ENCODE assay signal across 8 cellular contexts in the genomic region with DNA sequence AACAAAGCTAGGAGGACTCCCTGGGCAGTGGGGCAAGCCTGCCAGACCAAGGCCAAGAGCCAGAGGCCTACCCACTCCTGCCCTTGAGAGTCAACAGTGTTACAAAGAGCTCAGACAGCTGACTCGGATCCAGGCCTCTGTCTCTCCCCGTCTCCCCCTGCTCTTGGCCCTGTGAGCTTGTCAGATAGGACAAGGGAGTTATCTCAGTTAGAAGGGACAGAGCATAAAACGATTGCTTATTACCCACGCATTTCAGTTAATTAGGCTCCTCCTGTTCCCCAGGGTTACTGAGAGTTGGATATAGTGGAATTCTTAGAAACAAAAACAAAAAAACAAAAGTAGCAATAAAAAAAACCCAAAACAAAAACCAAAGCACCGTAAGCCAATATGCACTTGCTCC. TPM values are rescaled to one million over a fixed set of nuclear protein-coding genes. Genes with fewer than 3 reads are reported as not detected.
DNase-seq lines count a peak whose midpoint lies in the region; ATAC-seq and TF ChIP-seq lines count a peak whose summit lies in the region.

No MANE protein-coding gene starts in this region.

- CTCF ChIA-PET in CD8-positive, alpha-beta T cell (lab: Charles Lee), result interaction anchor here (0.7 to 2.3 kb wide), 7 partner anchors 20 to 166 kb away, joined by 3 to 9 read pairs (median 3); no protein-coding TSS in a partner anchor
- CTCF ChIA-PET in Panc1 (lab: Charles Lee), result interaction anchor here (1.0 kb wide), 1 partner anchor 20 kb away, joined by 4 read pairs; no protein-coding TSS in a partner anchor

- TF ChIP-seq EP300 in esophagus muscularis mucosa (IDR thresholded peaks at IDR 0.05), result no peak

- peaks cover 28% of the 10 kb centered on the region for H3K36me3 Mint-ChIP-seq in CD8-positive, alpha-beta T cell

- H3K27me3 Mint-ChIP-seq in CD8-positive, alpha-beta T cell (ENCODE audit: low read depth), result no peaks in the 10 kb centered on the region

- no peak for DNase-seq in CD8-positive, alpha-beta T cell
- DNase-seq in Panc1 (ENCODE audit: low read depth, low spot score) (no peak), esophagus muscularis mucosa (ENCODE audit: extremely low spot score) (no peak), nucleus accumbens (lab: John Stamatoyannopoulos, UW) (peak in 42 of 56 donors; percentile 8 to 73 (median 42)), DMS79 treated with DMSO at 0.1 percent for 48 hours (lab: John Stamatoyannopoulos, UW) (no peak), amniotic stem cell (lab: John Stamatoyannopoulos, UW) (no peak)

- no peak for TF ChIP-seq POLR2A in esophagus muscularis mucosa (IDR thresholded peaks at IDR 0.05; ENCODE audit: low read depth)

- H3K4me3 Mint-ChIP-seq in CD8-positive, alpha-beta T cell, result peak overlapping the region; percentile 91

- POLR2A ChIA-PET in CD8-positive, alpha-beta T cell (lab: Charles Lee), result interaction anchor here (0.7 to 2.3 kb wide), 6 partner anchors 15 to 132 kb away, joined by 3 to 8 read pairs (median 4); a partner anchor contains a TSS
- POLR2A ChIA-PET in Panc1 (lab: Charles Lee), result no interaction called here

- H3K4me1 Mint-ChIP-seq in CD8-positive, alpha-beta T cell (ENCODE audit: low read depth), result peaks cover 68% of the 10 kb centered on the region

- no peak for ATAC-seq in CD8-positive, alpha-beta T cell
- ATAC-seq in Panc1 (no peak), GM18517 (IDR thresholded peaks at IDR 0.05; ENCODE audit: unreplicated experiment) (no peak), HG03520 (IDR thresholded peaks at IDR 0.05; ENCODE audit: unreplicated experiment) (no peak)

- H3K9me3 ChIP-seq in CD8-positive, alpha-beta T cell (ENCODE audit: low read length), result no peaks in the 10 kb centered on the region
- H3K9me3 ChIP-seq in Panc1 (ENCODE audit: control insufficient read depth, insufficient read depth, low read depth, low read length) (no peaks in the 10 kb centered on the region), esophagus muscularis mucosa (no peaks in the 10 kb centered on the region)

- intact Hi-C loops in CD8-positive, alpha-beta T cell (cut with DNase I, micrococcal nuclease), result loop anchor here in 1 of 2 experiments (10.0 kb wide), 1 partner anchor 527 kb away; no protein-coding TSS in a partner anchor
- intact Hi-C loops in Panc1 (cut with micrococcal nuclease; ENCODE audit: unreplicated experiment) (no loop called here), esophagus muscularis mucosa (cut with DNase I) (no loop called here)

- peak overlapping the region; percentile 82 for H3K4me3 ChIP-seq in CD8-positive, alpha-beta T cell (ENCODE audit: low read depth, low read length)
- peak overlapping the region; percentile 84 to 86 for H3K4me3 ChIP-seq in Panc1 (ENCODE audit: low read depth in 2 of 2, low read length in 2 of 2)
- peak overlapping the region; percentile 73 to 96 (median 92) for H3K4me3 ChIP-seq in esophagus muscularis mucosa

- H3K4me1 ChIP-seq in CD8-positive, alpha-beta T cell (ENCODE audit: insufficient read depth, low read length), result peaks cover 60% of the 10 kb centered on the region
- H3K4me1 ChIP-seq in Panc1 (ENCODE audit: control insufficient read depth, insufficient read depth, low read length), result peaks cover 15% of the 10 kb centered on the region
- peaks cover 38 to 72% (median 66%) of the 10 kb centered on the region in 4 donors for H3K4me1 ChIP-seq in esophagus muscularis mucosa

- in situ Hi-C loops in Panc1 (cut with HindIII; ENCODE audit: low pct_unique_long_range_greater_than_20kb, low sequenced_read_pairs), result no loop called here

- no peaks in the 10 kb centered on the region for H3K36me3 ChIP-seq in CD8-positive, alpha-beta T cell (ENCODE audit: insufficient read depth, low read length)
- H3K36me3 ChIP-seq in Panc1 (ENCODE audit: control insufficient read depth, insufficient read depth, low read length) (no peaks in the 10 kb centered on the region; the same call in 1 of the 2 replicates), esophagus muscularis mucosa (peaks cover 0 to 22% (median 16%) of the 10 kb centered on the region in 4 donors)

- H3K27ac Mint-ChIP-seq in CD8-positive, alpha-beta T cell, result peak overlapping the region; percentile 82

- no peak for TF ChIP-seq CTCF in CD8-positive, alpha-beta T cell (IDR thresholded peaks at IDR 0.05)
- TF ChIP-seq CTCF in Panc1 (IDR thresholded peaks at IDR 0.05) (no peak), esophagus muscularis mucosa (IDR thresholded peaks at IDR 0.05) (no peak)

- WGBS in esophagus muscularis mucosa, result 31% methylated on average over 5 of the region's 5 CpGs

- H3K27ac ChIP-seq in CD8-positive, alpha-beta T cell (ENCODE audit: low read depth, low read length), result no peak overlapping the region
- H3K27ac ChIP-seq in Panc1 (ENCODE audit: low read length) (peak overlapping the region; percentile 80), esophagus muscularis mucosa (replicated peaks in 1 of 4) (peak overlapping the region; percentile 92 to 98 (median 92))

- BruUV-seq in Panc1 (replicated peaks; lab: Mats Ljungman, UMichigan), result no TSS peak

- no peaks in the 10 kb centered on the region for H3K9me3 Mint-ChIP-seq in CD8-positive, alpha-beta T cell

- no peaks in the 10 kb centered on the region for H3K27me3 ChIP-seq in CD8-positive, alpha-beta T cell (ENCODE audit: insufficient read depth, low read length)
- H3K27me3 ChIP-seq in Panc1 (ENCODE audit: control insufficient read depth, insufficient read depth, low read length) (no peaks in the 10 kb centered on the region), esophagus muscularis mucosa (no peaks in the 10 kb centered on the region)

RNA-seq across cellular contexts. Expression of a gene that starts 1.3 kb away (rescaled TPM):
- 10 to 100 TPM; 36.8 to 41.7 TPM for total RNA-seq in CD8-positive, alpha-beta T cell
- total RNA-seq in Panc1 (2021; ENCODE audit: unreplicated experiment) (33.3 TPM), esophagus muscularis mucosa (10 to 100 TPM; 22.4 to 37.1 (median 30.6) TPM)
- polyA plus RNA-seq in Panc1 (2012; ENCODE audit: insufficient read length), result 21.7 TPM

RNA-seq across cellular contexts. Expression of a gene that starts 36.4 kb away (rescaled TPM):
- total RNA-seq in CD8-positive, alpha-beta T cell, result 10 to 100 TPM; 14.0 to 15.9 TPM
- total RNA-seq in Panc1 (2021; ENCODE audit: unreplicated experiment) (15.1 TPM), esophagus muscularis mucosa (10 to 100 TPM; 28.5 to 59.2 (median 41.8) TPM)
- 13.3 TPM for polyA plus RNA-seq in Panc1 (2012; ENCODE audit: insufficient read length)

RNA-seq across cellular contexts. Expression of a gene that starts 38.3 kb away (rescaled TPM):
- under 1 TPM; 0.52 to 0.67 TPM for total RNA-seq in CD8-positive, alpha-beta T cell
- total RNA-seq in Panc1 (2021; ENCODE audit: unreplicated experiment) (0.13 TPM), esophagus muscularis mucosa (1 to 10 TPM in 1 of 4 donors, under 1 TPM in 1, not detected in 2; 0.29 to 2.5 TPM)
- polyA plus RNA-seq in Panc1 (2012; ENCODE audit: insufficient read length), result 0.35 TPM

Comparison
In these comparisons a context has a peak if more than half of its experiments do, and no peak if none do; other contexts are left out.
1. DNase-seq: peak in nucleus accumbens (42 of 56); none in CD8-positive, alpha-beta T cell (0 of 7), Panc1 (single experiment), esophagus muscularis mucosa (single experiment), DMS79 treated with DMSO at 0.1 percent for 48 hours (single experiment) and amniotic stem cell (single experiment).
2. Peak in every context shown above with its lines, with median percentiles within 50 percentile points of each other: H3K4me3 ChIP-seq.